Comparison of ENCODE assay signal across 8 cellular contexts in genomic region chr6:15441215-15441868, GRCh38.
DNase-seq lines count a peak whose midpoint lies in the region; FAIRE-seq and TF ChIP-seq lines count a peak whose summit lies in the region.

No MANE protein-coding gene starts in this region.

- H3K36me3 ChIP-seq in SJSA1 (no peaks in the 10 kb centered on the region), bronchial epithelial cell (ENCODE audit: control insufficient read depth, insufficient read depth, low read length) (no peaks in the 10 kb centered on the region), stomach (no peaks in the 10 kb centered on the region)

- TF ChIP-seq EP300 in stomach (IDR thresholded peaks at IDR 0.05), result no peak

- H3K4me1 ChIP-seq in SJSA1 (replicated peaks) (peaks cover 19% of the 10 kb centered on the region), stomach (peaks cover 0 to 84% (median 48%) of the 10 kb centered on the region in 4 donors)

- FAIRE-seq in bronchial epithelial cell (lab: Jason Lieb, UNC), result no peak

- H3K27ac ChIP-seq in SJSA1 (no peak overlapping the region), stomach (no peak overlapping the region)

- no peak for TF ChIP-seq POLR2A in stomach (IDR thresholded peaks at IDR 0.05)

- H3K4me3 ChIP-seq in SJSA1 (no peak overlapping the region), bronchial epithelial cell (ENCODE audit: low read depth, low read length) (no peak overlapping the region), stomach (no peak overlapping the region)

- intact Hi-C loops in stomach (cut with DNase I; ENCODE audit: low total_unique reads), result no loop called here

- H3K9me3 ChIP-seq in SJSA1 (replicated peaks), result no peaks in the 10 kb centered on the region
- no peaks in the 10 kb centered on the region for H3K9me3 ChIP-seq in stomach

- TF ChIP-seq CTCF in bronchial epithelial cell (IDR thresholded peaks at IDR 0.05; ENCODE audit: insufficient read depth, low read length, severe bottlenecking), result peak; percentile 64
- peak in 5 of 7 experiments; percentile 25 to 80 (median 73) for TF ChIP-seq CTCF in stomach (IDR thresholded peaks at IDR 0.05)

- DNase-seq in NCI-H510A treated with DMSO at 0.1 percent for 48 hours (lab: John Stamatoyannopoulos, UW), result peak; percentile 59
- no peak for DNase-seq in NCI-H510A (lab: John Stamatoyannopoulos, UW)
- peak; percentile 70 to 84 for DNase-seq in Kasumi-1 (lab: John Stamatoyannopoulos, UW)
- peak; percentile 46 to 58 for DNase-seq in SJSA1 (ENCODE audit: low read depth in 1 of 2, low spot score in 2 of 2)
- peak; percentile 75 for DNase-seq in bronchial epithelial cell (ENCODE audit: low read depth)
- peak; percentile 39 for DNase-seq in kidney glomerular epithelial cell (lab: John Stamatoyannopoulos, UW)
- no peak for DNase-seq in stomach
- DNase-seq in SHP77 treated with DMSO at 0.1 percent for 48 hours (lab: John Stamatoyannopoulos, UW), result no peak

- WGBS in stomach, 5 donors, result 73 to 75% (median 75%) methylated on average over 7 of the region's 7 CpGs

- no peaks in the 10 kb centered on the region for H3K27me3 ChIP-seq in SJSA1 (replicated peaks)
- H3K27me3 ChIP-seq in bronchial epithelial cell (ENCODE audit: control insufficient read depth, insufficient read depth, low read length), result no peaks in the 10 kb centered on the region
- H3K27me3 ChIP-seq in stomach, result no peaks in the 10 kb centered on the region

Comparison
In these comparisons a context has a peak if more than half of its experiments do, and no peak if none do; other contexts are left out.
1. DNase-seq: peak in NCI-H510A treated with DMSO at 0.1 percent for 48 hours (single experiment), Kasumi-1 (2 of 2), SJSA1 (2 of 2), bronchial epithelial cell (single experiment) and kidney glomerular epithelial cell (single experiment); none in NCI-H510A (single experiment), stomach (single experiment) and SHP77 treated with DMSO at 0.1 percent for 48 hours (single experiment).